Comparison of ENCODE assay signal across 8 cellular contexts in genomic region chr2:61018798-61019197, GRCh38. TPM values are rescaled to one million over a fixed set of nuclear protein-coding genes. Genes with fewer than 3 reads are reported as not detected.
A peak's percentile ranks its signal among the peaks of the same experiment; 100 is the strongest.
DNase-seq lines count a peak whose midpoint lies in the region; ATAC-seq, FAIRE-seq and TF ChIP-seq lines count a peak whose summit lies in the region.

No MANE protein-coding gene starts in this region.

- no peak overlapping the region for H2BK120ac ChIP-seq in mesenchymal stem cell (ENCODE audit: low read depth, low read length)

- no peaks in the 10 kb centered on the region for H3K9me1 ChIP-seq in K562 (ENCODE audit: control insufficient read depth, insufficient read depth, low read length)

- 44 to 46% methylated on average over 6 of the region's 6 CpGs for WGBS in heart right ventricle, 2 donors
- WGBS in K562 (ENCODE audit: insufficient coverage, low coverage, missing lambda C conversion rate) = 6% methylated on average over 6 of the region's 6 CpGs
- WGBS in mesenchymal stem cell = 40% methylated on average over 1 of the region's 6 CpGs

- H3K79me2 ChIP-seq in K562 (ENCODE audit: control insufficient read depth, insufficient read depth, low read length) = peaks cover 59% of the 10 kb centered on the region

- TF ChIP-seq EP300 in K562 (IDR thresholded peaks at IDR 0.05; ENCODE audit: low read length) = no peak

- H2AFZ ChIP-seq in K562 (ENCODE audit: low read depth, low read length) (no peak overlapping the region), mesenchymal stem cell (ENCODE audit: low read depth, low read length) (no peak overlapping the region)

- H3K4me2 ChIP-seq in K562 (ENCODE audit: insufficient read depth, low read length) (peak overlapping the region; percentile 98), mesenchymal stem cell (ENCODE audit: low read length, poor library complexity, severe bottlenecking) (peak overlapping the region; percentile 66)

- TF ChIP-seq CTCF in heart right ventricle (IDR thresholded peaks at IDR 0.05) = no peak
- TF ChIP-seq CTCF in K562 (IDR thresholded peaks at IDR 0.05 in 2 of 3, conservative IDR thresholded peaks at IDR 0.05 in 1 of 3; ENCODE audit: insufficient read depth in 2 of 3, low read depth in 1 of 3, low read length in 3 of 3) = no peak
- TF ChIP-seq CTCF in uterus (IDR thresholded peaks at IDR 0.05) = no peak

- no peak overlapping the region for H2BK12ac ChIP-seq in mesenchymal stem cell (ENCODE audit: low read length in 2 of 2)

- no peak overlapping the region for H4K91ac ChIP-seq in mesenchymal stem cell (ENCODE audit: low read length)

- H3K18ac ChIP-seq in mesenchymal stem cell (ENCODE audit: low read depth in 1 of 2, low read length in 2 of 2) = no peak overlapping the region

- peaks cover 0 to 28% (median 3%) of the 10 kb centered on the region in 9 donors for H3K36me3 ChIP-seq in heart right ventricle
- H3K36me3 ChIP-seq in K562 (ENCODE audit: control insufficient read depth, insufficient read depth, low read length) = peaks cover 14% of the 10 kb centered on the region; the same call in 1 of the 3 replicates
- peaks cover 11 to 16% of the 10 kb centered on the region in 2 experiments for H3K36me3 ChIP-seq in mesenchymal stem cell (ENCODE audit: control insufficient read depth in 1 of 2, insufficient read depth in 2 of 2, low read depth in 1 of 2, low read length in 2 of 2)
- no peaks in the 10 kb centered on the region for H3K36me3 ChIP-seq in uterus

- no peak for FAIRE-seq in K562 (lab: Jason Lieb, UNC)

- no peak for TF ChIP-seq RAD21 in K562 (CRISPR knock-in tag; conservative IDR thresholded peaks at IDR 0.05 in 1 of 2, IDR thresholded peaks at IDR 0.05 in 1 of 2)

- H2BK5ac ChIP-seq in mesenchymal stem cell (ENCODE audit: low read depth, low read length, poor library complexity, severe bottlenecking) = no peak overlapping the region

- H3K79me1 ChIP-seq in mesenchymal stem cell (replicated peaks; ENCODE audit: low read length, poor library complexity, severe bottlenecking) = peaks cover 23% of the 10 kb centered on the region

- H3K4ac ChIP-seq in mesenchymal stem cell (ENCODE audit: low read depth in 1 of 2, low read length in 2 of 2) = no peak overlapping the region

- H3K9ac ChIP-seq in K562 (ENCODE audit: insufficient read depth in 1 of 2, low read depth in 2 of 2, low read length in 2 of 2) (peak overlapping the region; percentile 35 to 97; a peak in 3 of 4 replicates), mesenchymal stem cell (ENCODE audit: low read length) (peak overlapping the region; percentile 96)

- ATAC-seq in heart right ventricle = no peak
- ATAC-seq in left cardiac atrium = no peak
- ATAC-seq in K562 = no peak

- no peak overlapping the region for H4K8ac ChIP-seq in mesenchymal stem cell (ENCODE audit: low read length)

- in situ Hi-C loops in K562 (cut with MboI) = no loop called here

- no peak for DNase-seq in heart right ventricle
- no peak for DNase-seq in left cardiac atrium
- DNase-seq in K562 (ENCODE audit: extremely low read depth in 1 of 4, low spot score in 3 of 4) = no peak
- DNase-seq in mesenchymal stem cell = no peak
- no peak for DNase-seq in uterus
- DNase-seq in NK-92 treated with Interleukin-12 subunit alpha and Interleukin-12 subunit beta, amount 100 ng/mL, for 24 hours (lab: John Stamatoyannopoulos, UW) = no peak
- DNase-seq in SW480 (ENCODE audit: low spot score) = no peak
- DNase-seq in NCI-H146 treated with DMSO at 0.1 percent for 48 hours (lab: John Stamatoyannopoulos, UW; ENCODE audit: unreplicated experiment) = no peak

- H2AK5ac ChIP-seq in mesenchymal stem cell (ENCODE audit: low read length, severe bottlenecking) = no peak overlapping the region

- peak overlapping the region in 9 of 10 donors; percentile 59 to 97 (median 87) for H3K4me3 ChIP-seq in heart right ventricle
- peak overlapping the region; percentile 90 for H3K4me3 ChIP-seq in K562
- H3K4me3 ChIP-seq in mesenchymal stem cell (ENCODE audit: insufficient read depth in 1 of 2, low read depth in 1 of 2, low read length in 2 of 2) = peak overlapping the region in 1 of 2 experiments; percentile 99
- peak overlapping the region; percentile 89 to 91 for H3K4me3 ChIP-seq in uterus

- H4K20me1 ChIP-seq in K562 (replicated peaks; ENCODE audit: control insufficient read depth, insufficient read depth, low read length) = no peaks in the 10 kb centered on the region

- H3K14ac ChIP-seq in mesenchymal stem cell (ENCODE audit: low read length in 2 of 2) = no peak overlapping the region

- TF ChIP-seq POLR2A in K562 (conservative IDR thresholded peaks at IDR 0.05) (no peak), uterus (IDR thresholded peaks at IDR 0.05) (no peak)

- H3K23ac ChIP-seq in mesenchymal stem cell (ENCODE audit: low read length in 2 of 2) = no peak overlapping the region

- H2BK15ac ChIP-seq in mesenchymal stem cell (ENCODE audit: low read depth, poor library complexity, severe bottlenecking) = no peak overlapping the region

- POLR2A ChIA-PET in K562 (lab: Yijun Ruan, JAX) = no interaction called here

- H3K9me3 ChIP-seq in heart right ventricle (peaks cover 0 to 9% (median 4%) of the 10 kb centered on the region in 11 donors), K562 (replicated peaks; ENCODE audit: control insufficient read depth, insufficient read depth, low read depth, low read length) (no peaks in the 10 kb centered on the region), mesenchymal stem cell (ENCODE audit: control insufficient read depth, low read length) (peaks cover 4% of the 10 kb centered on the region), uterus (no peaks in the 10 kb centered on the region)

- no peaks in the 10 kb centered on the region for H3K27me3 ChIP-seq in heart right ventricle
- no peaks in the 10 kb centered on the region for H3K27me3 ChIP-seq in K562 (ENCODE audit: control insufficient read depth in 2 of 2, insufficient read depth in 2 of 2, low read length in 2 of 2)
- no peaks in the 10 kb centered on the region for H3K27me3 ChIP-seq in mesenchymal stem cell (ENCODE audit: control insufficient read depth in 1 of 2, insufficient read depth in 1 of 2, low read length in 2 of 2)
- H3K27me3 ChIP-seq in uterus = no peaks in the 10 kb centered on the region

- peak overlapping the region in 9 of 10 donors; percentile 15 to 93 (median 92) for H3K27ac ChIP-seq in heart right ventricle
- peak overlapping the region; percentile 99; the same call in 2 of the 3 replicates for H3K27ac ChIP-seq in K562 (ENCODE audit: extremely low read depth, low read depth, low read length)
- no peak overlapping the region for H3K27ac ChIP-seq in mesenchymal stem cell (ENCODE audit: low read length, poor library complexity, severe bottlenecking)
- peak overlapping the region in 1 of 2 donors; percentile 93 for H3K27ac ChIP-seq in uterus

- BruUV-seq in K562 (replicated peaks; lab: Mats Ljungman, UMichigan) = no TSS peak

- intact Hi-C loops in heart right ventricle (cut with DNase I) = loop anchor here in 3 of 10 donors (5.0 kb wide), 1 partner anchor 49 kb away; the partner anchor contains the start of gene SANBR (in 3 of the 3)
- intact Hi-C loops in left cardiac atrium (cut with DNase I) = no loop called here
- intact Hi-C loops in K562 (cut with micrococcal nuclease) = loop anchor here (5.0 kb wide), 1 partner anchor 159 kb away; no protein-coding TSS in a partner anchor
- intact Hi-C loops in uterus (cut with DNase I; ENCODE audit: low total_unique reads) = no loop called here

- CTCF ChIA-PET in K562 (lab: Yijun Ruan, JAX; ENCODE audit: low intra/inter-chr PET ratio) = no interaction called here

- peaks cover 0 to 45% (median 29%) of the 10 kb centered on the region in 9 donors for H3K4me1 ChIP-seq in heart right ventricle
- H3K4me1 ChIP-seq in K562 (replicated peaks in 1 of 2; ENCODE audit: control insufficient read depth in 2 of 2, insufficient read depth in 2 of 2, low read length in 2 of 2) = peaks cover 0 to 4% of the 10 kb centered on the region in 2 experiments; a peak in 2 of 5 replicates
- H3K4me1 ChIP-seq in mesenchymal stem cell (ENCODE audit: control insufficient read depth, insufficient read depth, low read depth, low read length) = no peaks in the 10 kb centered on the region
- H3K4me1 ChIP-seq in uterus = peaks cover 0 to 14% of the 10 kb centered on the region in 2 donors

RNA-seq across cellular contexts. Expression of gene PUS10, which starts 0.7 kb away (rescaled TPM):
- total RNA-seq in heart right ventricle = 1 to 10 TPM; 3.2 to 5.5 (median 4.7) TPM
- polyA plus RNA-seq in heart right ventricle = 1 to 10 TPM; 1.5 to 2.9 TPM
- total RNA-seq in left cardiac atrium = 1 to 10 TPM; 4.0 to 4.2 TPM
- total RNA-seq in K562 (2011; cell fraction: chromatin; rRNA removed; ENCODE audit: low replicate concordance) = 9.4 and 20.5 TPM in 2 replicates
- total RNA-seq in K562 (2011; cell fraction: nucleolus; rRNA removed) = 5.3 and 6.7 TPM in 2 replicates
- 9.1 and 12.9 TPM in 2 replicates for total RNA-seq in K562 (2011; cell fraction: nucleoplasm; rRNA removed)
- total RNA-seq in K562 (2014; rRNA removed) = 5.0 and 7.3 TPM in 2 replicates
- 10.7 and 11.9 TPM in 2 replicates for total RNA-seq in K562 (2014; rRNA removed; fragmentation: Illumina TruSeq; extraction: Trizol)
- 6.4 and 7.6 TPM in 2 replicates for total RNA-seq in K562 (2015; rRNA removed; fragmentation: Illumina TruSeq; extraction: Trizol)
- 6.6 TPM in 2 replicates for total RNA-seq in K562 (2021)
- polyA plus RNA-seq in K562 (2011; rRNA removed) = 8.2 and 9.6 TPM in 2 replicates
- polyA plus RNA-seq in K562 (2011; cell fraction: cytosol; rRNA removed) = 1.9 and 4.7 TPM in 2 replicates
- 5.1 and 9.7 TPM in 2 replicates for polyA plus RNA-seq in K562 (2011; cell fraction: nucleus; rRNA removed)
- polyA plus RNA-seq in K562 (2012) = 6.9 and 7.6 TPM in 2 replicates
- 8.0 and 9.7 TPM in 2 replicates for polyA plus RNA-seq in K562 (2014; fragmentation: Illumina TruSeq; extraction: Trizol)
- polyA plus RNA-seq in K562 (2014; fragmentation: Nextera tagmentation; extraction: Ambion mirVana) = 10 to 100 TPM in 1 of 2 experiments, 1 to 10 TPM in 1; 7.3 to 10.1 TPM
- polyA plus RNA-seq in K562 (2014; rRNA removed) = 5.0 and 5.1 TPM in 2 replicates
- 12.3 and 15.1 TPM in 2 replicates for polyA minus RNA-seq in K562 (2011; rRNA and poly(A)+ RNA removed)
- polyA minus RNA-seq in K562 (2011; cell fraction: cytosol; rRNA and poly(A)+ RNA removed) = 3.1 and 4.1 TPM in 2 replicates
- polyA minus RNA-seq in K562 (2011; cell fraction: nucleus; rRNA and poly(A)+ RNA removed) = 7.4 and 14.7 TPM in 2 replicates
- polyA plus RNA-seq in mesenchymal stem cell (2013, experiment 1 of 2) = 2.7 TPM
- polyA plus RNA-seq in mesenchymal stem cell (2013, experiment 2 of 2) = 3.2 TPM
- 10 to 100 TPM in 1 of 4 donors, 1 to 10 TPM in 3; 1.8 to 16.5 (median 8.6) TPM for total RNA-seq in uterus

RNA-seq across cellular contexts. Expression of gene PEX13, which starts 1.3 kb away (rescaled TPM):
- total RNA-seq in heart right ventricle (10 to 100 TPM; 21.9 to 27.8 (median 24.5) TPM), left cardiac atrium (10 to 100 TPM; 16.5 to 19.9 TPM), K562 (2014; rRNA removed) (18.4 and 20.0 TPM in 2 replicates), K562 (2014; rRNA removed; fragmentation: Illumina TruSeq; extraction: Trizol) (23.3 and 23.9 TPM in 2 replicates), K562 (2015; rRNA removed; fragmentation: Illumina TruSeq; extraction: Trizol) (21.5 TPM in 2 replicates), K562 (2021) (18.8 and 21.6 TPM in 2 replicates), uterus (10 to 100 TPM; 21.6 to 72.2 (median 48.6) TPM)
- polyA plus RNA-seq in heart right ventricle (10 to 100 TPM; 11.9 to 12.4 TPM), K562 (2011; rRNA removed) (25.7 and 27.8 TPM in 2 replicates), K562 (2014; fragmentation: Illumina TruSeq; extraction: Trizol) (16.7 and 17.1 TPM in 2 replicates), K562 (2014; fragmentation: Nextera tagmentation; extraction: Ambion mirVana) (1 to 10 TPM; 4.0 to 5.4 TPM), K562 (2014; rRNA removed) (24.2 and 30.4 TPM in 2 replicates)
- total RNA-seq in K562 (2011; cell fraction: chromatin; rRNA removed; ENCODE audit: low replicate concordance) = 34.5 and 49.1 TPM in 2 replicates
- 18.3 and 20.5 TPM in 2 replicates for total RNA-seq in K562 (2011; cell fraction: nucleolus; rRNA removed)
- 33.4 and 55.4 TPM in 2 replicates for total RNA-seq in K562 (2011; cell fraction: nucleoplasm; rRNA removed)
- 17.6 and 22.4 TPM in 2 replicates for polyA plus RNA-seq in K562 (2011; cell fraction: cytosol; rRNA removed)
- 11.6 and 16.0 TPM in 2 replicates for polyA plus RNA-seq in K562 (2011; cell fraction: nucleus; rRNA removed)
- 11.5 and 15.0 TPM in 2 replicates for polyA plus RNA-seq in K562 (2012)
- polyA minus RNA-seq in K562 (2011; rRNA and poly(A)+ RNA removed) = 23.8 and 29.0 TPM in 2 replicates
- polyA minus RNA-seq in K562 (2011; cell fraction: cytosol; rRNA and poly(A)+ RNA removed) = 10.9 and 11.3 TPM in 2 replicates
- polyA minus RNA-seq in K562 (2011; cell fraction: nucleus; rRNA and poly(A)+ RNA removed) = 16.2 and 28.7 TPM in 2 replicates
- 10.2 TPM for polyA plus RNA-seq in mesenchymal stem cell (2013, experiment 1 of 2)
- polyA plus RNA-seq in mesenchymal stem cell (2013, experiment 2 of 2) = 11.2 TPM

RNA-seq across cellular contexts. Expression of gene SANBR, which starts 46.9 kb away (rescaled TPM):
- total RNA-seq in heart right ventricle = 1 to 10 TPM; 5.3 to 9.2 (median 6.6) TPM
- 10 to 100 TPM in 1 of 2 donors, 1 to 10 TPM in 1; 3.5 to 11.0 TPM for polyA plus RNA-seq in heart right ventricle
- 1 to 10 TPM; 4.7 to 5.5 TPM for total RNA-seq in left cardiac atrium
- 8.5 and 17.5 TPM in 2 replicates for total RNA-seq in K562 (2011; cell fraction: chromatin; rRNA removed; ENCODE audit: low replicate concordance)
- 5.8 TPM in 2 replicates for total RNA-seq in K562 (2011; cell fraction: nucleolus; rRNA removed)
- 6.5 and 13.1 TPM in 2 replicates for total RNA-seq in K562 (2011; cell fraction: nucleoplasm; rRNA removed)
- total RNA-seq in K562 (2014; rRNA removed) = 4.1 and 5.7 TPM in 2 replicates
- total RNA-seq in K562 (2014; rRNA removed; fragmentation: Illumina TruSeq; extraction: Trizol) = 6.7 and 7.4 TPM in 2 replicates
- 5.4 and 7.7 TPM in 2 replicates for total RNA-seq in K562 (2015; rRNA removed; fragmentation: Illumina TruSeq; extraction: Trizol)
- total RNA-seq in K562 (2021) = 4.9 and 6.2 TPM in 2 replicates
- polyA plus RNA-seq in K562 (2011; rRNA removed) = 6.6 and 6.9 TPM in 2 replicates
- 2.0 and 3.8 TPM in 2 replicates for polyA plus RNA-seq in K562 (2011; cell fraction: cytosol; rRNA removed)
- polyA plus RNA-seq in K562 (2011; cell fraction: nucleus; rRNA removed) = 4.1 and 4.5 TPM in 2 replicates
- 4.6 and 6.6 TPM in 2 replicates for polyA plus RNA-seq in K562 (2012)
- 5.1 and 6.3 TPM in 2 replicates for polyA plus RNA-seq in K562 (2014; fragmentation: Illumina TruSeq; extraction: Trizol)
- 1 to 10 TPM; 1.5 to 3.1 TPM for polyA plus RNA-seq in K562 (2014; fragmentation: Nextera tagmentation; extraction: Ambion mirVana)
- polyA plus RNA-seq in K562 (2014; rRNA removed) = 4.5 and 5.3 TPM in 2 replicates
- 6.7 and 7.2 TPM in 2 replicates for polyA minus RNA-seq in K562 (2011; rRNA and poly(A)+ RNA removed)
- 3.7 and 4.2 TPM in 2 replicates for polyA minus RNA-seq in K562 (2011; cell fraction: cytosol; rRNA and poly(A)+ RNA removed)
- 3.8 and 6.1 TPM in 2 replicates for polyA minus RNA-seq in K562 (2011; cell fraction: nucleus; rRNA and poly(A)+ RNA removed)
- 9.5 TPM for polyA plus RNA-seq in mesenchymal stem cell (2013, experiment 1 of 2)
- 9.0 TPM for polyA plus RNA-seq in mesenchymal stem cell (2013, experiment 2 of 2)
- 10 to 100 TPM in 2 of 4 donors, 1 to 10 TPM in 2; 5.6 to 28.1 (median 8.5) TPM for total RNA-seq in uterus
